ENCODE assay signal across 10 cellular contexts in genomic region chr1:243731301-243731891, GRCh38.
DNase-seq lines count a peak whose midpoint lies in the region; ATAC-seq and TF ChIP-seq lines count a peak whose summit lies in the region.
"Had no signal": no experiment of that assay in that cellular context is flagged by ENCODE, and none has a peak within 500 bp of the region (broad histone marks: within the 10 kb centered on the region; RNA-seq: fewer than 3 reads in every experiment).

No MANE protein-coding gene starts in this region.

- no peak overlapping the region for H3K18ac ChIP-seq in IMR-90 (ENCODE audit: low read depth, low read length)

- no peak for TF ChIP-seq POLR2A in IMR-90 (IDR thresholded peaks at IDR 0.05; ENCODE audit: low read depth, low read length)

- CTCF ChIA-PET in IMR-90 (lab: Yijun Ruan, JAX): interaction anchor here (0.6 kb wide), 1 partner anchor 398 kb away, joined by 4 read pairs; no protein-coding TSS in a partner anchor

- H3K4me1 ChIP-seq in IMR-90 (ENCODE audit: control insufficient read depth, insufficient read depth, low read length): no peaks in the 10 kb centered on the region; the same call in 1 of the 2 replicates

- H3K36me3 ChIP-seq in IMR-90 (ENCODE audit: control insufficient read depth, insufficient read depth, low read length): peaks cover 10% of the 10 kb centered on the region

- TF ChIP-seq CTCF in IMR-90 (conservative IDR thresholded peaks at IDR 0.05; ENCODE audit: low read depth, low read length) (no peak), fibroblast of villous mesenchyme (IDR thresholded peaks at IDR 0.05; ENCODE audit: insufficient read depth, low read depth, low read length) (no peak)

- intact Hi-C loops in IMR-90 (cut with micrococcal nuclease) (no loop called here), sciatic nerve (cut with DNase I) (no loop called here)

- dilution Hi-C loops in IMR-90 (cut with HindIII; ENCODE audit: low sequenced_read_pairs, unreplicated experiment): no loop called here

- no peak overlapping the region for H3K23ac ChIP-seq in IMR-90 (ENCODE audit: low read depth, low read length)

- no peak overlapping the region for H2AFZ ChIP-seq in IMR-90 (replicated peaks; ENCODE audit: low read length, poor library complexity)

- no peak overlapping the region for H3K56ac ChIP-seq in IMR-90 (ENCODE audit: extremely low read depth, insufficient read depth, low read length)

- ATAC-seq in IMR-90 (ENCODE audit: low read depth): no peak
- ATAC-seq in sciatic nerve: peak; percentile 92
- ATAC-seq in GM21390 (IDR thresholded peaks at IDR 0.05; ENCODE audit: unreplicated experiment): no peak

- H2BK120ac ChIP-seq in IMR-90 (ENCODE audit: low read depth, low read length): no peak overlapping the region

- H2AK9ac ChIP-seq in IMR-90 (replicated peaks; ENCODE audit: low read depth, low read length, poor library complexity): no peak overlapping the region

- BruUV-seq in IMR-90 (replicated peaks; lab: Mats Ljungman, UMichigan): no TSS peak

- no peak overlapping the region for H2BK15ac ChIP-seq in IMR-90 (ENCODE audit: low read depth, low read length)

- H3K4me3 ChIP-seq in IMR-90 (ENCODE audit: insufficient read depth, low read depth, low read length) (no peak overlapping the region), fibroblast of villous mesenchyme (ENCODE audit: low read depth, low read length) (no peak overlapping the region)

- no peak overlapping the region for H3K4me2 ChIP-seq in IMR-90 (ENCODE audit: low read depth, low read length)

- H4K20me1 ChIP-seq in IMR-90 (ENCODE audit: insufficient read depth, low read length): peaks cover 3% of the 10 kb centered on the region

- H2AK5ac ChIP-seq in IMR-90 (ENCODE audit: low read depth, low read length): no peak overlapping the region

- in situ Hi-C loops in IMR-90 (cut with MboI; ENCODE audit: low sequenced_read_pairs): loop anchor here (25.0 kb wide), 1 partner anchor 531 kb away; no protein-coding TSS in a partner anchor

- peaks cover 29 to 55% of the 10 kb centered on the region in 2 experiments for H3K79me1 ChIP-seq in IMR-90 (ENCODE audit: low read depth in 1 of 2, low read length in 2 of 2)

- no peak overlapping the region for H2BK5ac ChIP-seq in IMR-90 (ENCODE audit: low read depth, low read length, poor library complexity, severe bottlenecking)

- H3K9ac ChIP-seq in IMR-90 (ENCODE audit: low read depth, low read length): no peak overlapping the region

- no peaks in the 10 kb centered on the region for H3K27me3 ChIP-seq in IMR-90 (ENCODE audit: control insufficient read depth, insufficient read depth, low read length)

- DNase-seq in IMR-90: peak; percentile 64
- DNase-seq in RPMI7951 (ENCODE audit: low read depth): peak; percentile 78
- peak; percentile 58 for DNase-seq in fibroblast of villous mesenchyme (ENCODE audit: low read depth)
- no peak for DNase-seq in sciatic nerve (ENCODE audit: low spot score)
- no peak for DNase-seq in 8988T
- DNase-seq in iPS-NIHi11 (ENCODE audit: low spot score): no peak
- no peak for DNase-seq in AG08396 (ENCODE audit: low spot score)
- DNase-seq: activated naive CD4-positive, alpha-beta T cell treated with Interleukin-2 at 50 U/mL for 16 hours; NCI-H524 treated with DMSO at 0.1 percent for 48 hours had no signal

- POLR2A ChIA-PET in IMR-90 (lab: Charles Lee; ENCODE audit: unreplicated experiment): no interaction called here

- no peak overlapping the region for H4K5ac ChIP-seq in IMR-90 (ENCODE audit: low read depth, low read length)

- H2BK20ac ChIP-seq in IMR-90 (ENCODE audit: low read depth, low read length): no peak overlapping the region

- TF ChIP-seq RAD21 in IMR-90 (IDR thresholded peaks at IDR 0.05; ENCODE audit: low read length): no peak

- no peak overlapping the region for H3K4ac ChIP-seq in IMR-90 (ENCODE audit: low read depth, low read length)

- no CpG with 5 or more reads among the region's 3 CpGs for WGBS in IMR-90 (ENCODE audit: extremely low coverage in 2 of 2, insufficient read length in 1 of 2), 2 experiments

- no peak overlapping the region for H3K14ac ChIP-seq in IMR-90 (replicated peaks; ENCODE audit: low read depth, low read length)

- no peak overlapping the region for H4K91ac ChIP-seq in IMR-90 (ENCODE audit: insufficient read depth, low read depth, low read length)

- H4K8ac ChIP-seq in IMR-90 (ENCODE audit: low read depth in 2 of 2, low read length in 2 of 2): no peak overlapping the region

- no peaks in the 10 kb centered on the region for H3K9me3 ChIP-seq in IMR-90 (ENCODE audit: control insufficient read depth, insufficient read depth, low read length)

- H3K27ac ChIP-seq in IMR-90 (ENCODE audit: insufficient read depth, low read length): no peak overlapping the region

- H3K9me1 ChIP-seq in IMR-90 (ENCODE audit: insufficient read depth, low read length): 0 out of 2 replicates have a peak, but pooled peaks cover 3% of the 10 kb centered on the region

TF ChIP-seq in IMR-90, 13 proteins besides CTCF, POLR2A, EP300 and RAD21:
- TF ChIP-seq BHLHE40 (IDR thresholded peaks at IDR 0.05; ENCODE audit: low read depth, low read length): no peak
- TF ChIP-seq MAFK (IDR thresholded peaks at IDR 0.05; ENCODE audit: low read depth, low read length): no peak
- no peak for TF ChIP-seq SMC3 (IDR thresholded peaks at IDR 0.05; ENCODE audit: low read depth, low read length)
- no peak for TF ChIP-seq FOS (IDR thresholded peaks at IDR 0.05; ENCODE audit: low read depth, low read length)
- no peak for TF ChIP-seq CHD1 (IDR thresholded peaks at IDR 0.05; ENCODE audit: low read depth, low read length)
- no peak for TF ChIP-seq RCOR1 (IDR thresholded peaks at IDR 0.05; ENCODE audit: insufficient replicate concordance, low read length)
- TF ChIP-seq NFE2L2 (IDR thresholded peaks at IDR 0.05; ENCODE audit: low read depth, low read length): no peak
- TF ChIP-seq RFX5 (IDR thresholded peaks at IDR 0.05; ENCODE audit: low read depth, low read length): no peak
- TF ChIP-seq MAZ (IDR thresholded peaks at IDR 0.05; ENCODE audit: borderline replicate concordance, low read depth, low read length): no peak
- TF ChIP-seq USF2 (IDR thresholded peaks at IDR 0.05; ENCODE audit: low read depth, low read length): no peak
- TF ChIP-seq CEBPB (IDR thresholded peaks at IDR 0.05; ENCODE audit: low read depth, low read length): no peak
- TF ChIP-seq MXI1 (IDR thresholded peaks at IDR 0.05; ENCODE audit: borderline replicate concordance, low read depth, low read length): no peak
- TF ChIP-seq ELK1 (IDR thresholded peaks at IDR 0.05; ENCODE audit: borderline replicate concordance, low read depth, low read length): no peak

Comparison
In these comparisons a context has a peak if more than half of its experiments do, and no peak if none do; other contexts are left out.
1. DNase-seq: peak in IMR-90 (single experiment), RPMI7951 (single experiment) and fibroblast of villous mesenchyme (single experiment); none in sciatic nerve (single experiment), 8988T (single experiment), iPS-NIHi11 (single experiment) and AG08396 (single experiment).